1 cellular context compared by ENCODE assay signal in the genomic region with DNA sequence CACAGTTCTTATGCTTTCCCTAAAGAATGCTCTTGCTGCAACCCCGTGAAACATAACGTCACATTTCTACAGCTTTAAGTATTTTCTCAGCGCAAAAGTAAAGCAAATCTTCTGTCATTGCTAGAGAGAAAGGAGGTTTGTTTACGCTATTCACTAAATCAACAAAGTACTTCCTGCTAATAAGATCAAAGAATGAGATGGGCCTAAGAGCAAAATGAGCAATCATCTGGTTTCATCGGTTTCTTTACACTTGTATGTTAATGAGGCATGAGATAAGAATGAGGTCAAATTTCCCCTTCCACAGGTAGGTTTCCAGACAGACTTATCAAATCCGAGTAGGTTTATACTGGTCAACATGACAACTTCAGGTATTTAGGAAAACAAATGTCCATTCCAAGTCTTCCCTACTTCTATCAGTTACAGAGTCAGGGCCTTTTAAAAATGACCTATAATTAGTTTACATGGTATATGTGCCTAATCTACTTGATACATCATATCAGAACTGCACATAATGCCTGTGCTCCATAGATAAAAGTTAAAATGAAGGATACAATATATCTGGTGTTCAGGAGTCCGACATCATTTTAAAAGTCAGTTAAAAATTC.
TF ChIP-seq lines count a peak whose summit lies in the region.

No MANE protein-coding gene starts in this region.

TF ChIP-seq in HepG2, 621 proteins besides CTCF, POLR2A, EP300 and RAD21 (continued from another document and continues in another):
- TF ChIP-seq, protein P1, sequence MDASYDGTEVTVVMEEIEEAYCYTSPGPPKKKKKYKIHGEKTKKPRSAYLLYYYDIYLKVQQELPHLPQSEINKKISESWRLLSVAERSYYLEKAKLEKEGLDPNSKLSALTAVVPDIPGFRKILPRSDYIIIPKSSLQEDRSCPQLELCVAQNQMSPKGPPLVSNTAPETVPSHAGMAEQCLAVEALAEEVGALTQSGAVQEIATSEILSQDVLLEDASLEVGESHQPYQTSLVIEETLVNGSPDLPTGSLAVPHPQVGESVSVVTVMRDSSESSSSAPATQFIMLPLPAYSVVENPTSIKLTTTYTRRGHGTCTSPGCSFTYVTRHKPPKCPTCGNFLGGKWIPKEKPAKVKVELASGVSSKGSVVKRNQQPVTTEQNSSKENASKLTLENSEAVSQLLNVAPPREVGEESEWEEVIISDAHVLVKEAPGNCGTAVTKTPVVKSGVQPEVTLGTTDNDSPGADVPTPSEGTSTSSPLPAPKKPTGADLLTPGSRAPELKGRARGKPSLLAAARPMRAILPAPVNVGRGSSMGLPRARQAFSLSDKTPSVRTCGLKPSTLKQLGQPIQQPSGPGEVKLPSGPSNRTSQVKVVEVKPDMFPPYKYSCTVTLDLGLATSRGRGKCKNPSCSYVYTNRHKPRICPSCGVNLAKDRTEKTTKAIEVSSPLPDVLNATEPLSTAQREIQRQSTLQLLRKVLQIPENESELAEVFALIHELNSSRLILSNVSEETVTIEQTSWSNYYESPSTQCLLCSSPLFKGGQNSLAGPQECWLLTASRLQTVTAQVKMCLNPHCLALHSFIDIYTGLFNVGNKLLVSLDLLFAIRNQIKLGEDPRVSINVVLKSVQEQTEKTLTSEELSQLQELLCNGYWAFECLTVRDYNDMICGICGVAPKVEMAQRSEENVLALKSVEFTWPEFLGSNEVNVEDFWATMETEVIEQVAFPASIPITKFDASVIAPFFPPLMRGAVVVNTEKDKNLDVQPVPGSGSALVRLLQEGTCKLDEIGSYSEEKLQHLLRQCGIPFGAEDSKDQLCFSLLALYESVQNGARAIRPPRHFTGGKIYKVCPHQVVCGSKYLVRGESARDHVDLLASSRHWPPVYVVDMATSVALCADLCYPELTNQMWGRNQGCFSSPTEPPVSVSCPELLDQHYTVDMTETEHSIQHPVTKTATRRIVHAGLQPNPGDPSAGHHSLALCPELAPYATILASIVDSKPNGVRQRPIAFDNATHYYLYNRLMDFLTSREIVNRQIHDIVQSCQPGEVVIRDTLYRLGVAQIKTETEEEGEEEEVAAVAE (CRISPR knock-in tag; IDR thresholded peaks at IDR 0.05; ENCODE audit: borderline replicate concordance), result peak; percentile 34
- TF ChIP-seq, protein P2, sequence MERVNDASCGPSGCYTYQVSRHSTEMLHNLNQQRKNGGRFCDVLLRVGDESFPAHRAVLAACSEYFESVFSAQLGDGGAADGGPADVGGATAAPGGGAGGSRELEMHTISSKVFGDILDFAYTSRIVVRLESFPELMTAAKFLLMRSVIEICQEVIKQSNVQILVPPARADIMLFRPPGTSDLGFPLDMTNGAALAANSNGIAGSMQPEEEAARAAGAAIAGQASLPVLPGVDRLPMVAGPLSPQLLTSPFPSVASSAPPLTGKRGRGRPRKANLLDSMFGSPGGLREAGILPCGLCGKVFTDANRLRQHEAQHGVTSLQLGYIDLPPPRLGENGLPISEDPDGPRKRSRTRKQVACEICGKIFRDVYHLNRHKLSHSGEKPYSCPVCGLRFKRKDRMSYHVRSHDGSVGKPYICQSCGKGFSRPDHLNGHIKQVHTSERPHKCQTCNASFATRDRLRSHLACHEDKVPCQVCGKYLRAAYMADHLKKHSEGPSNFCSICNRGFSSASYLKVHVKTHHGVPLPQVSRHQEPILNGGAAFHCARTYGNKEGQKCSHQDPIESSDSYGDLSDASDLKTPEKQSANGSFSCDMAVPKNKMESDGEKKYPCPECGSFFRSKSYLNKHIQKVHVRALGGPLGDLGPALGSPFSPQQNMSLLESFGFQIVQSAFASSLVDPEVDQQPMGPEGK (CRISPR knock-in tag; IDR thresholded peaks at IDR 0.05), result peak; percentile 28; the same call in 1 of the 2 replicates
- TF ChIP-seq KMT2B (CRISPR knock-in tag; IDR thresholded peaks at IDR 0.05) (peak; percentile 61), SMARCC2 (IDR thresholded peaks at IDR 0.05) (0 out of 2 replicates have a peak, but pooled peaks have one; percentile 18), ZNF772 (CRISPR knock-in tag; IDR thresholded peaks at IDR 0.05) (0 out of 2 replicates have a peak, but pooled peaks have one; percentile 30), MED1 (CRISPR knock-in tag; IDR thresholded peaks at IDR 0.05) (peak; percentile 93), ATF1 (CRISPR knock-in tag; IDR thresholded peaks at IDR 0.05) (peak; percentile 71), ZNF614 (CRISPR knock-in tag; IDR thresholded peaks at IDR 0.05; ENCODE audit: borderline replicate concordance) (peak; percentile 82), FOXP1 (IDR thresholded peaks at IDR 0.05) (peak; percentile 91), FOXP1 (CRISPR knock-in tag; IDR thresholded peaks at IDR 0.05) (peak; percentile 97), MIER2 (CRISPR knock-in tag; IDR thresholded peaks at IDR 0.05) (0 out of 2 replicates have a peak, but pooled peaks have one; percentile 26), JDP2 (CRISPR knock-in tag; IDR thresholded peaks at IDR 0.05; ENCODE audit: borderline replicate concordance) (no peak), KDM1A (CRISPR knock-in tag; IDR thresholded peaks at IDR 0.05) (0 out of 2 replicates have a peak, but pooled peaks have one; percentile 18), YEATS2 (CRISPR knock-in tag; IDR thresholded peaks at IDR 0.05; ENCODE audit: borderline replicate concordance) (0 out of 2 replicates have a peak, but pooled peaks have one; percentile 18), ZBTB20 (CRISPR knock-in tag; IDR thresholded peaks at IDR 0.05; ENCODE audit: borderline replicate concordance, low read depth) (peak; percentile 88; the same call in 1 of the 2 replicates), DNMT3B (CRISPR knock-in tag; conservative IDR thresholded peaks at IDR 0.05) (peak; percentile 83; the same call in 1 of the 2 replicates), GATA4 (IDR thresholded peaks at IDR 0.05; ENCODE audit: borderline replicate concordance, low read depth) (peak; percentile 74; the same call in 1 of the 2 replicates), CCAR2 (optimal IDR thresholded peaks at IDR 0.05; ENCODE audit: low read depth, low read length) (no peak), ZNF652 (CRISPR knock-in tag; IDR thresholded peaks at IDR 0.05; ENCODE audit: borderline replicate concordance, low read depth) (peak; percentile 28; the same call in 1 of the 2 replicates), FOXO1 (CRISPR knock-in tag; IDR thresholded peaks at IDR 0.05) (peak; percentile 79; the same call in 1 of the 2 replicates), CHD4 (IDR thresholded peaks at IDR 0.05; ENCODE audit: borderline replicate concordance, low read length) (no peak), FOXJ3 (CRISPR knock-in tag; IDR thresholded peaks at IDR 0.05; ENCODE audit: borderline replicate concordance) (peak; percentile 83; the same call in 1 of the 2 replicates), ELF4 (CRISPR knock-in tag; IDR thresholded peaks at IDR 0.05; ENCODE audit: borderline replicate concordance) (0 out of 2 replicates have a peak, but pooled peaks have one; percentile 23), KDM5B (CRISPR knock-in tag; IDR thresholded peaks at IDR 0.05; ENCODE audit: borderline replicate concordance) (no peak), GABPA (IDR thresholded peaks at IDR 0.05; ENCODE audit: low read depth, low read length) (no peak), GABPA (CRISPR knock-in tag; IDR thresholded peaks at IDR 0.05; ENCODE audit: low read depth) (peak; percentile 5; the same call in 1 of the 2 replicates), ZEB1 (IDR thresholded peaks at IDR 0.05; ENCODE audit: insufficient replicate concordance, low read depth) (peak; percentile 67), ZMYM4 (CRISPR knock-in tag; IDR thresholded peaks at IDR 0.05) (peak; percentile 50; the same call in 1 of the 2 replicates), SNAPC2 (CRISPR knock-in tag; IDR thresholded peaks at IDR 0.05) (0 out of 2 replicates have a peak, but pooled peaks have one; percentile 72), SKI (IDR thresholded peaks at IDR 0.05; ENCODE audit: partially characterized antibody) (peak; percentile 53)
- TF ChIP-seq, protein P3, sequence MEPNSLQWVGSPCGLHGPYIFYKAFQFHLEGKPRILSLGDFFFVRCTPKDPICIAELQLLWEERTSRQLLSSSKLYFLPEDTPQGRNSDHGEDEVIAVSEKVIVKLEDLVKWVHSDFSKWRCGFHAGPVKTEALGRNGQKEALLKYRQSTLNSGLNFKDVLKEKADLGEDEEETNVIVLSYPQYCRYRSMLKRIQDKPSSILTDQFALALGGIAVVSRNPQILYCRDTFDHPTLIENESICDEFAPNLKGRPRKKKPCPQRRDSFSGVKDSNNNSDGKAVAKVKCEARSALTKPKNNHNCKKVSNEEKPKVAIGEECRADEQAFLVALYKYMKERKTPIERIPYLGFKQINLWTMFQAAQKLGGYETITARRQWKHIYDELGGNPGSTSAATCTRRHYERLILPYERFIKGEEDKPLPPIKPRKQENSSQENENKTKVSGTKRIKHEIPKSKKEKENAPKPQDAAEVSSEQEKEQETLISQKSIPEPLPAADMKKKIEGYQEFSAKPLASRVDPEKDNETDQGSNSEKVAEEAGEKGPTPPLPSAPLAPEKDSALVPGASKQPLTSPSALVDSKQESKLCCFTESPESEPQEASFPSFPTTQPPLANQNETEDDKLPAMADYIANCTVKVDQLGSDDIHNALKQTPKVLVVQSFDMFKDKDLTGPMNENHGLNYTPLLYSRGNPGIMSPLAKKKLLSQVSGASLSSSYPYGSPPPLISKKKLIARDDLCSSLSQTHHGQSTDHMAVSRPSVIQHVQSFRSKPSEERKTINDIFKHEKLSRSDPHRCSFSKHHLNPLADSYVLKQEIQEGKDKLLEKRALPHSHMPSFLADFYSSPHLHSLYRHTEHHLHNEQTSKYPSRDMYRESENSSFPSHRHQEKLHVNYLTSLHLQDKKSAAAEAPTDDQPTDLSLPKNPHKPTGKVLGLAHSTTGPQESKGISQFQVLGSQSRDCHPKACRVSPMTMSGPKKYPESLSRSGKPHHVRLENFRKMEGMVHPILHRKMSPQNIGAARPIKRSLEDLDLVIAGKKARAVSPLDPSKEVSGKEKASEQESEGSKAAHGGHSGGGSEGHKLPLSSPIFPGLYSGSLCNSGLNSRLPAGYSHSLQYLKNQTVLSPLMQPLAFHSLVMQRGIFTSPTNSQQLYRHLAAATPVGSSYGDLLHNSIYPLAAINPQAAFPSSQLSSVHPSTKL (CRISPR knock-in tag; IDR thresholded peaks at IDR 0.05), result peak; percentile 98
- TF ChIP-seq, protein P4, sequence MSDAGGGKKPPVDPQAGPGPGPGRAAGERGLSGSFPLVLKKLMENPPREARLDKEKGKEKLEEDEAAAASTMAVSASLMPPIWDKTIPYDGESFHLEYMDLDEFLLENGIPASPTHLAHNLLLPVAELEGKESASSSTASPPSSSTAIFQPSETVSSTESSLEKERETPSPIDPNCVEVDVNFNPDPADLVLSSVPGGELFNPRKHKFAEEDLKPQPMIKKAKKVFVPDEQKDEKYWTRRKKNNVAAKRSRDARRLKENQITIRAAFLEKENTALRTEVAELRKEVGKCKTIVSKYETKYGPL (CRISPR knock-in tag; IDR thresholded peaks at IDR 0.05), result no peak
- TF ChIP-seq, protein P5, sequence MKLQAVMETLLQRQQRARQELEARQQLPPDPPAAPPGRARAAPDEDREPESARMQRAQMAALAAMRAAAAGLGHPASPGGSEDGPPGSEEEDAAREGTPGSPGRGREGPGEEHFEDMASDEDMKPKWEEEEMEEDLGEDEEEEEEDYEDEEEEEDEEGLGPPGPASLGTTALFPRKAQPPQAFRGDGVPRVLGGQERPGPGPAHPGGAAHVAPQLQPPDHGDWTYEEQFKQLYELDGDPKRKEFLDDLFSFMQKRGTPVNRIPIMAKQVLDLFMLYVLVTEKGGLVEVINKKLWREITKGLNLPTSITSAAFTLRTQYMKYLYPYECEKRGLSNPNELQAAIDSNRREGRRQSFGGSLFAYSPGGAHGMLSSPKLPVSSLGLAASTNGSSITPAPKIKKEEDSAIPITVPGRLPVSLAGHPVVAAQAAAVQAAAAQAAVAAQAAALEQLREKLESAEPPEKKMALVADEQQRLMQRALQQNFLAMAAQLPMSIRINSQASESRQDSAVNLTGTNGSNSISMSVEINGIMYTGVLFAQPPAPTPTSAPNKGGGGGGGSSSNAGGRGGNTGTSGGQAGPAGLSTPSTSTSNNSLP (IDR thresholded peaks at IDR 0.05; ENCODE audit: low read depth, low read length), result peak; percentile 84; the same call in 1 of the 2 replicates
- TF ChIP-seq, protein P6, sequence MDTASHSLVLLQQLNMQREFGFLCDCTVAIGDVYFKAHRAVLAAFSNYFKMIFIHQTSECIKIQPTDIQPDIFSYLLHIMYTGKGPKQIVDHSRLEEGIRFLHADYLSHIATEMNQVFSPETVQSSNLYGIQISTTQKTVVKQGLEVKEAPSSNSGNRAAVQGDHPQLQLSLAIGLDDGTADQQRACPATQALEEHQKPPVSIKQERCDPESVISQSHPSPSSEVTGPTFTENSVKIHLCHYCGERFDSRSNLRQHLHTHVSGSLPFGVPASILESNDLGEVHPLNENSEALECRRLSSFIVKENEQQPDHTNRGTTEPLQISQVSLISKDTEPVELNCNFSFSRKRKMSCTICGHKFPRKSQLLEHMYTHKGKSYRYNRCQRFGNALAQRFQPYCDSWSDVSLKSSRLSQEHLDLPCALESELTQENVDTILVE (CRISPR knock-in tag; IDR thresholded peaks at IDR 0.05), result peak; percentile 79
- TF ChIP-seq, protein P7, sequence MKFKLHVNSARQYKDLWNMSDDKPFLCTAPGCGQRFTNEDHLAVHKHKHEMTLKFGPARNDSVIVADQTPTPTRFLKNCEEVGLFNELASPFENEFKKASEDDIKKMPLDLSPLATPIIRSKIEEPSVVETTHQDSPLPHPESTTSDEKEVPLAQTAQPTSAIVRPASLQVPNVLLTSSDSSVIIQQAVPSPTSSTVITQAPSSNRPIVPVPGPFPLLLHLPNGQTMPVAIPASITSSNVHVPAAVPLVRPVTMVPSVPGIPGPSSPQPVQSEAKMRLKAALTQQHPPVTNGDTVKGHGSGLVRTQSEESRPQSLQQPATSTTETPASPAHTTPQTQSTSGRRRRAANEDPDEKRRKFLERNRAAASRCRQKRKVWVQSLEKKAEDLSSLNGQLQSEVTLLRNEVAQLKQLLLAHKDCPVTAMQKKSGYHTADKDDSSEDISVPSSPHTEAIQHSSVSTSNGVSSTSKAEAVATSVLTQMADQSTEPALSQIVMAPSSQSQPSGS (CRISPR knock-in tag; IDR thresholded peaks at IDR 0.05), result peak; percentile 84
- TF ChIP-seq, protein P8, sequence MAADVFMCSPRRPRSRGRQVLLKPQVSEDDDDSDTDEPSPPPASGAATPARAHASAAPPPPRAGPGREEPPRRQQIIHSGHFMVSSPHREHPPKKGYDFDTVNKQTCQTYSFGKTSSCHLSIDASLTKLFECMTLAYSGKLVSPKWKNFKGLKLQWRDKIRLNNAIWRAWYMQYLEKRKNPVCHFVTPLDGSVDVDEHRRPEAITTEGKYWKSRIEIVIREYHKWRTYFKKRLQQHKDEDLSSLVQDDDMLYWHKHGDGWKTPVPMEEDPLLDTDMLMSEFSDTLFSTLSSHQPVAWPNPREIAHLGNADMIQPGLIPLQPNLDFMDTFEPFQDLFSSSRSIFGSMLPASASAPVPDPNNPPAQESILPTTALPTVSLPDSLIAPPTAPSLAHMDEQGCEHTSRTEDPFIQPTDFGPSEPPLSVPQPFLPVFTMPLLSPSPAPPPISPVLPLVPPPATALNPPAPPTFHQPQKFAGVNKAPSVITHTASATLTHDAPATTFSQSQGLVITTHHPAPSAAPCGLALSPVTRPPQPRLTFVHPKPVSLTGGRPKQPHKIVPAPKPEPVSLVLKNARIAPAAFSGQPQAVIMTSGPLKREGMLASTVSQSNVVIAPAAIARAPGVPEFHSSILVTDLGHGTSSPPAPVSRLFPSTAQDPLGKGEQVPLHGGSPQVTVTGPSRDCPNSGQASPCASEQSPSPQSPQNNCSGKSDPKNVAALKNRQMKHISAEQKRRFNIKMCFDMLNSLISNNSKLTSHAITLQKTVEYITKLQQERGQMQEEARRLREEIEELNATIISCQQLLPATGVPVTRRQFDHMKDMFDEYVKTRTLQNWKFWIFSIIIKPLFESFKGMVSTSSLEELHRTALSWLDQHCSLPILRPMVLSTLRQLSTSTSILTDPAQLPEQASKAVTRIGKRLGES (CRISPR knock-in tag; IDR thresholded peaks at IDR 0.05; ENCODE audit: borderline replicate concordance), result no peak
